In genomic region chr7:6886198-6886597, GRCh38 we compare ENCODE assay signal across 16 cellular contexts.
A peak's percentile ranks its signal among the peaks of the same experiment; 100 is the strongest.
DNase-seq lines count a peak whose midpoint lies in the region; ATAC-seq and TF ChIP-seq lines count a peak whose summit lies in the region.
"Had no signal": no experiment of that assay in that cellular context is flagged by ENCODE, and none has a peak within 500 bp of the region (broad histone marks: within the 10 kb centered on the region; RNA-seq: fewer than 3 reads in every experiment).

No MANE protein-coding gene starts in this region.

- POLR2A ChIA-PET in PC-9 (lab: Charles Lee; ENCODE audit: unreplicated experiment) = no interaction called here

- peaks cover 12% of the 10 kb centered on the region; the same call in 1 of the 2 replicates for H3K36me3 Mint-ChIP-seq in HFFc6 (ENCODE audit: low read depth)

- H3K9me3 Mint-ChIP-seq in HFFc6 = no peaks in the 10 kb centered on the region
- H3K9me3 Mint-ChIP-seq: CD4-positive, alpha-beta memory T cell had no signal

- H2AFZ ChIP-seq in PC-9 = no peak overlapping the region

- peaks cover 7% of the 10 kb centered on the region for H3K27me3 Mint-ChIP-seq in HFFc6 (ENCODE audit: insufficient read depth)

- no peaks in the 10 kb centered on the region for H3K27me3 ChIP-seq in BLaER1 treated with 17β-estradiol and CSF1 and Interleukin-3, amounts not matched to agents 10 nM and 100 nM
- H3K27me3 ChIP-seq in PC-9 (ENCODE audit: insufficient read depth, low read depth) = no peaks in the 10 kb centered on the region; the same call in 1 of the 2 replicates

- no peak overlapping the region for H3K9ac ChIP-seq in BLaER1 treated with 17β-estradiol and CSF1 and Interleukin-3, amounts not matched to agents 10 nM and 100 nM

- no peak for TF ChIP-seq CTCF in HFFc6 (IDR thresholded peaks at IDR 0.05)
- no peak for TF ChIP-seq CTCF in PC-9 (conservative IDR thresholded peaks at IDR 0.05)

- peaks cover 0 to 4% (median 0%) of the 10 kb centered on the region in 11 experiments; a peak in 2 of 22 replicates for H3K9me3 ChIP-seq in BLaER1 treated with 17β-estradiol and CSF1 and Interleukin-3, amounts not matched to agents 10 nM and 100 nM (replicated peaks in 1 of 11)
- no peaks in the 10 kb centered on the region for H3K9me3 ChIP-seq in PC-9 (ENCODE audit: insufficient read depth, low read depth)
- H3K9me3 ChIP-seq: HAP-1 had no signal

- intact Hi-C loops in PC-9 (cut with micrococcal nuclease; ENCODE audit: unreplicated experiment) = no loop called here

- peak overlapping the region in 1 of 11 experiments; percentile 97; a peak in 1 of 22 replicates for H3K27ac ChIP-seq in BLaER1 treated with 17β-estradiol and CSF1 and Interleukin-3, amounts not matched to agents 10 nM and 100 nM
- no peak overlapping the region for H3K27ac ChIP-seq in PC-9

- H3K4me1 ChIP-seq in BLaER1 treated with 17β-estradiol and CSF1 and Interleukin-3, amounts not matched to agents 10 nM and 100 nM = peaks cover 19 to 52% (median 49%) of the 10 kb centered on the region in 10 experiments
- H3K4me1 ChIP-seq in PC-9 (replicated peaks; ENCODE audit: insufficient read depth) = no peaks in the 10 kb centered on the region
- H3K4me1 ChIP-seq: HAP-1 had no signal

- CTCF ChIA-PET in PC-9 (lab: Charles Lee) = no interaction called here

- H3K4me2 ChIP-seq in BLaER1 treated with 17β-estradiol and CSF1 and Interleukin-3, amounts not matched to agents 10 nM and 100 nM = peak overlapping the region in 7 of 11 experiments; percentile 17 to 88 (median 32); a peak in 7 of 22 replicates
- peak overlapping the region; percentile 36; the same call in 1 of the 2 replicates for H3K4me2 ChIP-seq in PC-9

- ATAC-seq in HG02798 (IDR thresholded peaks at IDR 0.05; ENCODE audit: poor library complexity, unreplicated experiment) = no peak

- no TSS peak for BruUV-seq in PC-9 (replicated peaks; lab: Mats Ljungman, UMichigan)

- no peak overlapping the region for H3K27ac Mint-ChIP-seq in HFFc6
- H3K27ac Mint-ChIP-seq: B cell; CD4-positive, alpha-beta memory T cell had no signal

- H3K9me2 ChIP-seq in PC-9 (ENCODE audit: insufficient read depth) = no peaks in the 10 kb centered on the region

- no peaks in the 10 kb centered on the region for H4K20me1 ChIP-seq in BLaER1 treated with 17β-estradiol and CSF1 and Interleukin-3, amounts not matched to agents 10 nM and 100 nM
- no peaks in the 10 kb centered on the region for H4K20me1 ChIP-seq in PC-9 (ENCODE audit: insufficient read depth)

- peaks cover 7% of the 10 kb centered on the region; the same call in 1 of the 2 replicates for H3F3A ChIP-seq in PC-9 (ENCODE audit: insufficient read depth, low read depth)

- no peaks in the 10 kb centered on the region for H3K79me2 ChIP-seq in PC-9 (ENCODE audit: low read depth)

- H3K4me3 Mint-ChIP-seq in HFFc6 = peak overlapping the region; percentile 74
- H3K4me3 Mint-ChIP-seq: B cell; CD4-positive, alpha-beta memory T cell had no signal

- H3K4me3 ChIP-seq in BLaER1 treated with 17β-estradiol and CSF1 and Interleukin-3, amounts not matched to agents 10 nM and 100 nM = no peak overlapping the region
- H3K4me3 ChIP-seq in PC-9 = no peak overlapping the region
- H3K4me3 ChIP-seq: HAP-1 had no signal

- peaks cover 74% of the 10 kb centered on the region for H3K4me1 Mint-ChIP-seq in HFFc6 (ENCODE audit: low read depth)
- H3K4me1 Mint-ChIP-seq: B cell; CD4-positive, alpha-beta memory T cell had no signal

- no peaks in the 10 kb centered on the region for H3K36me3 ChIP-seq in BLaER1 treated with 17β-estradiol and CSF1 and Interleukin-3, amounts not matched to agents 10 nM and 100 nM
- no peaks in the 10 kb centered on the region for H3K36me3 ChIP-seq in PC-9 (ENCODE audit: low read depth)
- H3K36me3 ChIP-seq: HAP-1 had no signal

- DNase-seq in HFFc6 (no peak), PC-9 (no peak), NCI-H2196 (lab: John Stamatoyannopoulos, UW; ENCODE audit: unreplicated experiment) (no peak), SW 1271 (lab: John Stamatoyannopoulos, UW) (no peak)
- DNase-seq: C1 segment of cervical spinal cord; Calu3; CD4-positive, alpha-beta memory T cell; COR-L47; DMS53; DMS79 treated with DMSO at 0.1 percent for 48 hours; GF-D8; GOT3 had no signal
